Comparison of ENCODE assay signal across 8 cellular contexts in genomic region chr6:145749632-145750031, GRCh38. TPM values are rescaled to one million over a fixed set of nuclear protein-coding genes. Genes with fewer than 3 reads are reported as not detected.
DNase-seq lines count a peak whose midpoint lies in the region; ATAC-seq and TF ChIP-seq lines count a peak whose summit lies in the region.

No MANE protein-coding gene starts in this region.

- H3K27me3 Mint-ChIP-seq in activated T-helper 2 cell treated with anti-CD3 and anti-CD28 coated beads, Interferon-gamma antibody, Interleukin-2, Interleukin-4, amounts not matched to agents 10 μg/mL and 5 μg/mL and 100 μg/mL, durations not matched to agents 14 hours and 24 hours and 36 hours (ENCODE audit: low read depth) = peaks cover 3% of the 10 kb centered on the region
- peaks cover 0 to 2% (median 0%) of the 10 kb centered on the region in 3 donors for H3K27me3 Mint-ChIP-seq in CD14-positive monocyte (ENCODE audit: low read depth in 3 of 3)
- H3K27me3 Mint-ChIP-seq in glutamatergic neuron (ENCODE audit: unreplicated experiment) = peaks cover 2% of the 10 kb centered on the region

- no peaks in the 10 kb centered on the region for H3K36me3 ChIP-seq in MG63

- peak; percentile 82 for ATAC-seq in GM21390 (IDR thresholded peaks at IDR 0.05; ENCODE audit: unreplicated experiment)

- no peaks in the 10 kb centered on the region for H3K36me3 Mint-ChIP-seq in activated T-helper 2 cell treated with anti-CD3 and anti-CD28 coated beads, Interferon-gamma antibody, Interleukin-2, Interleukin-4, amounts not matched to agents 10 μg/mL and 5 μg/mL and 100 μg/mL, durations not matched to agents 14 hours and 24 hours and 36 hours (ENCODE audit: low read depth)
- H3K36me3 Mint-ChIP-seq in CD14-positive monocyte (no peaks in the 10 kb centered on the region), glutamatergic neuron (ENCODE audit: unreplicated experiment) (no peaks in the 10 kb centered on the region)

- peaks cover 8% of the 10 kb centered on the region for H3K4me1 Mint-ChIP-seq in activated T-helper 2 cell treated with anti-CD3 and anti-CD28 coated beads, Interferon-gamma antibody, Interleukin-2, Interleukin-4, amounts not matched to agents 10 μg/mL and 5 μg/mL and 100 μg/mL, durations not matched to agents 14 hours and 24 hours and 36 hours (ENCODE audit: low read depth)
- H3K4me1 Mint-ChIP-seq in CD14-positive monocyte (peaks cover 8% of the 10 kb centered on the region), glutamatergic neuron (ENCODE audit: low read depth, unreplicated experiment) (no peaks in the 10 kb centered on the region)

- intact Hi-C loops in activated T-helper 2 cell treated with anti-CD3 and anti-CD28 coated beads, Interferon-gamma antibody, Interleukin-2, Interleukin-4, amounts not matched to agents 10 μg/mL and 5 μg/mL and 100 μg/mL, durations not matched to agents 14 hours and 24 hours and 36 hours (cut with micrococcal nuclease) = no loop called here
- intact Hi-C loops in CD14-positive monocyte (cut with micrococcal nuclease) = no loop called here

- no peak for TF ChIP-seq CTCF in AG04449 (IDR thresholded peaks at IDR 0.05; ENCODE audit: insufficient read depth, low read length, missing control alignments)
- no peak for TF ChIP-seq CTCF in CD14-positive monocyte (IDR thresholded peaks at IDR 0.05)
- no peak for TF ChIP-seq CTCF in glutamatergic neuron (IDR thresholded peaks at IDR 0.05; ENCODE audit: partially characterized antibody, unreplicated experiment)

- CTCF ChIA-PET in AG04449 (lab: Yijun Ruan, JAX) = no interaction called here

- no peak overlapping the region for H3K27ac Mint-ChIP-seq in activated T-helper 2 cell treated with anti-CD3 and anti-CD28 coated beads, Interferon-gamma antibody, Interleukin-2, Interleukin-4, amounts not matched to agents 10 μg/mL and 5 μg/mL and 100 μg/mL, durations not matched to agents 14 hours and 24 hours and 36 hours
- no peak overlapping the region for H3K27ac Mint-ChIP-seq in CD14-positive monocyte
- H3K27ac Mint-ChIP-seq in glutamatergic neuron (ENCODE audit: unreplicated experiment) = no peak overlapping the region

- DNase-seq in AG04449 (ENCODE audit: low read depth, low spot score) (peak; percentile 63), MG63 (peak; percentile 9), fibroblast of peridontal ligament (ENCODE audit: extremely low read depth) (peak; percentile 88), CD14-positive monocyte (ENCODE audit: low spot score) (no peak), glutamatergic neuron (no peak)
- no peak for DNase-seq in activated T-helper 2 cell treated with anti-CD3 and anti-CD28 coated beads, Interferon-gamma antibody, Interleukin-2, Interleukin-4, amounts not matched to agents 10 μg/mL and 5 μg/mL and 100 μg/mL, durations not matched to agents 14 hours and 24 hours and 36 hours (ENCODE audit: low spot score)
- no peak for DNase-seq in activated T-cell treated with anti-CD3 and anti-CD28 coated beads, Interleukin-2, amount 50 U/mL, for 1 hour

- H3K9me3 Mint-ChIP-seq in activated T-helper 2 cell treated with anti-CD3 and anti-CD28 coated beads, Interferon-gamma antibody, Interleukin-2, Interleukin-4, amounts not matched to agents 10 μg/mL and 5 μg/mL and 100 μg/mL, durations not matched to agents 14 hours and 24 hours and 36 hours = peaks cover 3% of the 10 kb centered on the region
- H3K9me3 Mint-ChIP-seq in CD14-positive monocyte (no peaks in the 10 kb centered on the region), glutamatergic neuron (ENCODE audit: unreplicated experiment) (no peaks in the 10 kb centered on the region)

- POLR2A ChIA-PET in AG04449 (lab: Yijun Ruan, JAX) = no interaction called here

- H3K9me3 ChIP-seq in MG63 = no peaks in the 10 kb centered on the region

- no peak overlapping the region for H3K4me3 ChIP-seq in AG04449 (ENCODE audit: low read depth, low read length)
- no peak overlapping the region for H3K4me3 ChIP-seq in MG63

- no peak overlapping the region for H3K4me3 Mint-ChIP-seq in activated T-helper 2 cell treated with anti-CD3 and anti-CD28 coated beads, Interferon-gamma antibody, Interleukin-2, Interleukin-4, amounts not matched to agents 10 μg/mL and 5 μg/mL and 100 μg/mL, durations not matched to agents 14 hours and 24 hours and 36 hours (ENCODE audit: low read depth)
- H3K4me3 Mint-ChIP-seq in CD14-positive monocyte (no peak overlapping the region), glutamatergic neuron (ENCODE audit: unreplicated experiment) (no peak overlapping the region)

- no peaks in the 10 kb centered on the region for H3K27me3 ChIP-seq in MG63

RNA-seq across cellular contexts. Expression of gene EPM2A, which starts 14.3 kb away (rescaled TPM):
- total RNA-seq in MG63 (2014; rRNA removed; shearing (Covaris generic); ENCODE audit: low replicate concordance) = 3.0 and 8.5 TPM in 2 replicates
- total RNA-seq in activated T-helper 2 cell treated with anti-CD3 and anti-CD28 coated beads, Interferon-gamma antibody, Interleukin-2, Interleukin-4, amounts not matched to agents 10 μg/mL and 5 μg/mL and 100 μg/mL, durations not matched to agents 14 hours and 24 hours and 36 hours = 6.4 TPM in 2 replicates
- 1 to 10 TPM; 3.2 to 4.1 TPM for polyA plus RNA-seq in CD14-positive monocyte
- total RNA-seq in glutamatergic neuron (ENCODE audit: unreplicated experiment) = 15.5 TPM

Comparison
In these comparisons a context has a peak if more than half of its experiments do, and no peak if none do; other contexts are left out.
1. DNase-seq: peak in AG04449 (single experiment), MG63 (single experiment) and fibroblast of peridontal ligament (single experiment); none in activated T-helper 2 cell treated with anti-CD3 and anti-CD28 coated beads, Interferon-gamma antibody, Interleukin-2, Interleukin-4, amounts not matched to agents 10 μg/mL and 5 μg/mL and 100 μg/mL, durations not matched to agents 14 hours and 24 hours and 36 hours (single experiment), activated T-cell treated with anti-CD3 and anti-CD28 coated beads, Interleukin-2, amount 50 U/mL, for 1 hour (single experiment), CD14-positive monocyte (single experiment) and glutamatergic neuron (single experiment).